32 cellular contexts compared by ENCODE assay signal in genomic region chr6:887583-888235, GRCh38.
"Had no signal": no experiment of that assay in that cellular context is flagged by ENCODE, and none has a peak within 500 bp of the region (broad histone marks: within the 10 kb centered on the region; RNA-seq: fewer than 3 reads in every experiment).

No MANE protein-coding gene starts in this region.

- ATAC-seq: activated naive CD4-positive, alpha-beta T cell treated with anti-CD3 and anti-CD28 coated beads, Interleukin-2, amount 50 U/mL, for 72 hours; activated T-cell treated with anti-CD3 and anti-CD28 coated beads, Interleukin-2, amount 50 U/mL, for 72 hours; gastroesophageal sphincter; T-helper 17 cell had no signal

- H3K9me3 Mint-ChIP-seq: activated CD4-positive, alpha-beta memory T cell treated with anti-CD3 and anti-CD28 coated beads, Interleukin-2, amount 10 ng/mL, durations not matched to agents 7 days and 5 days; activated CD4-positive, alpha-beta T cell treated with anti-CD3 and anti-CD28 coated beads, Interleukin-2, amount 10 ng/mL, durations not matched to agents 7 days and 5 days; activated naive CD4-positive, alpha-beta T cell treated with anti-CD3 and anti-CD28 coated beads, Interleukin-2, amount 10 ng/mL, durations not matched to agents 7 days and 5 days; activated naive CD4-positive, alpha-beta T cell treated with anti-CD3 and anti-CD28 coated beads, Interleukin-2, amount 50 U/mL, for 72 hours; activated naive CD8-positive, alpha-beta T cell treated with anti-CD3 and anti-CD28 coated beads, Interleukin-2, amount 10 ng/mL, durations not matched to agents 7 days and 5 days; activated T-cell treated with anti-CD3 and anti-CD28 coated beads, Interleukin-2, amount 50 U/mL, for 24 hours; activated T-cell treated with anti-CD3 and anti-CD28 coated beads, Interleukin-2, amount 50 U/mL, for 72 hours; T-helper 2 cell treated with Interferon-gamma antibody and Interleukin-4, amounts not matched to agents 5 μg/mL and 100 μg/mL, for 36 hours had no signal

- H3K4me3 Mint-ChIP-seq: activated CD4-positive, alpha-beta memory T cell treated with anti-CD3 and anti-CD28 coated beads, Interleukin-2, amount 10 ng/mL, durations not matched to agents 7 days and 5 days; activated CD4-positive, alpha-beta T cell treated with anti-CD3 and anti-CD28 coated beads, Interleukin-2, amount 10 ng/mL, durations not matched to agents 7 days and 5 days; activated naive CD4-positive, alpha-beta T cell treated with anti-CD3 and anti-CD28 coated beads, Interleukin-2, amount 10 ng/mL, durations not matched to agents 7 days and 5 days; activated naive CD8-positive, alpha-beta T cell treated with anti-CD3 and anti-CD28 coated beads, Interleukin-2, amount 10 ng/mL, durations not matched to agents 7 days and 5 days; activated T-cell treated with anti-CD3 and anti-CD28 coated beads, Interleukin-2, amount 50 U/mL, for 24 hours; activated T-cell treated with anti-CD3 and anti-CD28 coated beads, Interleukin-2, amount 50 U/mL, for 72 hours; brain; T-helper 17 cell; T-helper 2 cell treated with Interferon-gamma antibody and Interleukin-4, amounts not matched to agents 5 μg/mL and 100 μg/mL, for 36 hours had no signal

- H3K4me1 ChIP-seq: ascending aorta, breast epithelium, colonic mucosa, gastroesophageal sphincter had no signal

- H3K36me3 Mint-ChIP-seq: activated naive CD4-positive, alpha-beta T cell treated with anti-CD3 and anti-CD28 coated beads, Interleukin-2, amount 10 ng/mL, durations not matched to agents 7 days and 5 days; activated naive CD4-positive, alpha-beta T cell treated with anti-CD3 and anti-CD28 coated beads, Interleukin-2, amount 50 U/mL, for 72 hours; activated naive CD8-positive, alpha-beta T cell treated with anti-CD3 and anti-CD28 coated beads, Interleukin-2, amount 10 ng/mL, durations not matched to agents 7 days and 5 days; brain had no signal

- H3K27ac Mint-ChIP-seq: activated CD4-positive, alpha-beta memory T cell treated with anti-CD3 and anti-CD28 coated beads, Interleukin-2, amount 10 ng/mL, durations not matched to agents 7 days and 5 days; activated CD4-positive, alpha-beta T cell treated with anti-CD3 and anti-CD28 coated beads, Interleukin-2, amount 10 ng/mL, durations not matched to agents 7 days and 5 days; activated naive CD4-positive, alpha-beta T cell treated with anti-CD3 and anti-CD28 coated beads, Interleukin-2, amount 10 ng/mL, durations not matched to agents 7 days and 5 days; activated naive CD4-positive, alpha-beta T cell treated with anti-CD3 and anti-CD28 coated beads, Interleukin-2, amount 50 U/mL, for 72 hours; activated naive CD8-positive, alpha-beta T cell treated with anti-CD3 and anti-CD28 coated beads, Interleukin-2, amount 10 ng/mL, durations not matched to agents 7 days and 5 days; activated T-cell treated with anti-CD3 and anti-CD28 coated beads, Interleukin-2, amount 50 U/mL, for 24 hours; activated T-cell treated with anti-CD3 and anti-CD28 coated beads, Interleukin-2, amount 50 U/mL, for 72 hours; brain; T-helper 17 cell; T-helper 2 cell treated with Interferon-gamma antibody and Interleukin-4, amounts not matched to agents 5 μg/mL and 100 μg/mL, for 36 hours had no signal

- H3K4me3 ChIP-seq: ascending aorta, breast epithelium, cardiac muscle cell, colonic mucosa, esophagus squamous epithelium, gastroesophageal sphincter had no signal

- H3K27me3 ChIP-seq: ascending aorta, breast epithelium, cardiac muscle cell, colonic mucosa, esophagus squamous epithelium, gastroesophageal sphincter had no signal

- H3K36me3 ChIP-seq: ascending aorta, breast epithelium, cardiac muscle cell, colonic mucosa, esophagus squamous epithelium, gastroesophageal sphincter, WERI-Rb-1 had no signal

- H3K4me1 Mint-ChIP-seq: brain had no signal

- H3K9me3 ChIP-seq: ascending aorta, breast epithelium, colonic mucosa, esophagus squamous epithelium, gastroesophageal sphincter had no signal

- DNase-seq: activated CD4-positive, alpha-beta memory T cell treated with anti-CD3 and anti-CD28 coated beads, Interleukin-2, amount 10 ng/mL, durations not matched to agents 7 days and 5 days; activated CD4-positive, alpha-beta T cell treated with anti-CD3 and anti-CD28 coated beads for 4 hours; activated CD4-positive, alpha-beta T cell treated with anti-CD3 and anti-CD28 coated beads, Interleukin-2, amount 10 ng/mL, durations not matched to agents 7 days and 5 days; activated CD4-positive, alpha-beta T cell treated with anti-CD3 and anti-CD28 coated beads, Interleukin-2, amount 50 U/mL, for 4 hours; activated CD4-positive, CD25-positive, alpha-beta regulatory T cell; activated CD4-positive, CD25-positive, alpha-beta regulatory T cell treated with anti-CD3 and anti-CD28 coated beads, Interleukin-2, amount 50 U/mL, for 72 hours; activated CD8-positive, alpha-beta memory T cell treated with anti-CD3 and anti-CD28 coated beads, Interleukin-2, amount 50 U/mL, for 48 hours; activated gamma-delta T cell; activated naive CD4-positive, alpha-beta T cell; activated naive CD4-positive, alpha-beta T cell treated with anti-CD3 and anti-CD28 coated beads, Interleukin-2, amount 10 ng/mL, durations not matched to agents 7 days and 5 days; activated naive CD8-positive, alpha-beta T cell treated with anti-CD3 and anti-CD28 coated beads, Interleukin-2, amount 10 ng/mL, durations not matched to agents 7 days and 5 days; activated T-cell treated with anti-CD3 and anti-CD28 coated beads for 4 hours; activated T-cell treated with anti-CD3 and anti-CD28 coated beads, Interleukin-2, amount 50 U/mL, for 24 hours; activated T-cell treated with anti-CD3 and anti-CD28 coated beads, Interleukin-2, amount 50 U/mL, for 72 hours; central memory CD4-positive, alpha-beta T cell; cerebellar nuclear complex; colonic mucosa; effector CD8-positive, alpha-beta T cell; esophagus squamous epithelium; foreskin melanocyte; T-helper 1 cell; T-helper 17 cell; T1000; WERI-Rb-1 had no signal

- H3K27ac ChIP-seq: ascending aorta, breast epithelium, cardiac muscle cell, colonic mucosa, epithelial cell of prostate, esophagus squamous epithelium, gastroesophageal sphincter, WERI-Rb-1 had no signal
